ENCODE assay signal across 1 cellular context in the genomic region with DNA sequence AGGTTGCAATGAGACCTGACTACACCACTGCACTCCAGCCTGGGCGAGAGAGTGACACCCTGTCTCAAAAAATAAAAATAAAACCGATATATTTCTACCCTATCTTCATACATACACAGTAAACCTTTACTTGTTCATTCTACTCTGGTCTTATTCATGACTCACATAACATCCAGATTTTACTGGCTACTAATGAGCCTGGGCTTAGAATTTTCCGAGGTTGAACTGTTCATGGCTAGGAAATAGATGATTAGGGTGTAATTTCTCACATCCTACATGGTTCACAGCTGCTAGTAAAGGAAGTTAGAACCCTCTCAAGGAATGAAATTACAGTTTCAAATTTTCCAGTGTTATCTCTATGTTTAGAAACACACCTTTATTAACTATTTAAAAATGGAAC.
TF ChIP-seq lines count a peak whose summit lies in the region.

No MANE protein-coding gene starts in this region.

TF ChIP-seq in endothelial cell of umbilical vein, 7 proteins besides CTCF, POLR2A, EP300 and RAD21:
- peak; percentile 15 for TF ChIP-seq FOS (IDR thresholded peaks at IDR 0.05; ENCODE audit: borderline replicate concordance, insufficient read depth, low read length)
- TF ChIP-seq GATA2 (IDR thresholded peaks at IDR 0.05; ENCODE audit: insufficient read depth, insufficient read length, low read depth, low read length): no peak
- no peak for TF ChIP-seq MAX (IDR thresholded peaks at IDR 0.05; ENCODE audit: insufficient read depth, insufficient read length)
- no peak for TF ChIP-seq JUN (IDR thresholded peaks at IDR 0.05; ENCODE audit: borderline replicate concordance, insufficient read depth, insufficient read length, low read depth)
